ENCODE assay signal across 25 cellular contexts in the genomic region with DNA sequence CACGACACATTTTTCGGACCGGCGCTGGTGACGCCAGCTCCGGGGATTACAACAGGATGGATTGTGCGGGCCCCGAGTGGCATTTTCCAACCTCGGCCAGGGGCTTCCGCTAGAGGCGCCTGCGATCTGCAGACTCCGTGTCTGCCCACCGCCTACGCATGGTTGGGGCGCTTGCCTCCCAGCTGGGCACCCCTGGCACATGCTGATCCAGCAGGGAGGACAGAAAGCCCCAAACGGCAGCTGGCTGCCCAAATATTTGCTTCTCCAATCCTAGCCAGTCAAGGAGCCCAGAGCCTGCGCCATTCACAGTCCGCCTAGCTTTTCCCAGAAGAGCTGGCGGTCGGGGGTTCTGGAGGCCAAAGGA.
"Had no signal": no experiment of that assay in that cellular context is flagged by ENCODE, and none has a peak within 500 bp of the region (broad histone marks: within the 10 kb centered on the region; RNA-seq: fewer than 3 reads in every experiment).

No MANE protein-coding gene starts in this region.

- H3K4me3 Mint-ChIP-seq: activated CD4-positive, alpha-beta memory T cell treated with anti-CD3 and anti-CD28 coated beads for 36 hours; activated CD4-positive, alpha-beta T cell treated with anti-CD3 and anti-CD28 coated beads, Interleukin-2, amount 10 ng/mL, durations not matched to agents 7 days and 5 days; activated naive CD4-positive, alpha-beta T cell treated with anti-CD3 and anti-CD28 coated beads for 36 hours; activated naive CD8-positive, alpha-beta T cell treated with anti-CD3 and anti-CD28 coated beads for 36 hours; activated T-helper 17 cell treated with anti-CD3 and anti-CD28 coated beads, Interleukin-2, amount 50 U/mL, for 72 hours had no signal

- H3K27ac ChIP-seq: breast epithelium, SK-N-MC, VCaP had no signal

- H3K9me3 ChIP-seq: breast epithelium had no signal

- H3K4me1 ChIP-seq: breast epithelium had no signal

- H3K9me3 Mint-ChIP-seq: activated CD4-positive, alpha-beta memory T cell treated with anti-CD3 and anti-CD28 coated beads for 36 hours; activated CD4-positive, alpha-beta T cell treated with anti-CD3 and anti-CD28 coated beads, Interleukin-2, amount 10 ng/mL, durations not matched to agents 7 days and 5 days; activated naive CD8-positive, alpha-beta T cell treated with anti-CD3 and anti-CD28 coated beads for 36 hours; activated T-helper 17 cell treated with anti-CD3 and anti-CD28 coated beads, Interleukin-2, amount 50 U/mL, for 72 hours had no signal

- H3K27ac Mint-ChIP-seq: activated CD4-positive, alpha-beta memory T cell treated with anti-CD3 and anti-CD28 coated beads for 36 hours; activated CD4-positive, alpha-beta T cell treated with anti-CD3 and anti-CD28 coated beads, Interleukin-2, amount 10 ng/mL, durations not matched to agents 7 days and 5 days; activated naive CD4-positive, alpha-beta T cell treated with anti-CD3 and anti-CD28 coated beads for 36 hours; activated naive CD8-positive, alpha-beta T cell treated with anti-CD3 and anti-CD28 coated beads for 36 hours; activated T-helper 17 cell treated with anti-CD3 and anti-CD28 coated beads, Interleukin-2, amount 50 U/mL, for 72 hours had no signal

- H3K36me3 Mint-ChIP-seq: activated CD4-positive, alpha-beta memory T cell treated with anti-CD3 and anti-CD28 coated beads for 36 hours; activated naive CD8-positive, alpha-beta T cell treated with anti-CD3 and anti-CD28 coated beads for 36 hours had no signal

- H3K4me3 ChIP-seq: breast epithelium, K562, SK-N-MC had no signal

- H3K4me1 Mint-ChIP-seq: activated CD4-positive, alpha-beta T cell treated with anti-CD3 and anti-CD28 coated beads, Interleukin-2, amount 10 ng/mL, durations not matched to agents 7 days and 5 days; activated naive CD8-positive, alpha-beta T cell treated with anti-CD3 and anti-CD28 coated beads for 36 hours; activated T-helper 17 cell treated with anti-CD3 and anti-CD28 coated beads, Interleukin-2, amount 50 U/mL, for 72 hours had no signal

- DNase-seq: activated CD4-positive, alpha-beta memory T cell treated with anti-CD3 and anti-CD28 coated beads for 36 hours; activated CD4-positive, alpha-beta T cell treated with anti-CD3 and anti-CD28 coated beads, Interleukin-2, amount 10 ng/mL, durations not matched to agents 7 days and 5 days; activated CD4-positive, CD25-positive, alpha-beta regulatory T cell; activated CD8-positive, alpha-beta memory T cell treated with anti-CD3 and anti-CD28 coated beads for 24 hours; activated gamma-delta T cell; activated naive CD4-positive, alpha-beta T cell treated with anti-CD3 and anti-CD28 coated beads for 36 hours; activated naive CD8-positive, alpha-beta T cell treated with anti-CD3 and anti-CD28 coated beads for 36 hours; activated T-cell treated with anti-CD3 and anti-CD28 coated beads for 4 hours; activated T-cell treated with anti-CD3 and anti-CD28 coated beads, Interleukin-2, amount 50 U/mL, for 48 hours; anterior cingulate cortex; NCI-H1092 treated with DMSO at 0.1 percent for 48 hours; NCI-H1417 treated with DMSO at 0.1 percent for 48 hours; NCI-H1694; NCI-H2029; NCI-H2107; NCI-H2171 treated with DMSO at 0.1 percent for 48 hours; NCI-H226; NCI-H82; RPMI8226; T-helper 1 cell had no signal

- H3K36me3 ChIP-seq: breast epithelium had no signal
